Comparison of ENCODE assay signal across 34 cellular contexts in genomic region chr11:89201138-89201537, GRCh38. TPM values are rescaled to one million over a fixed set of nuclear protein-coding genes. Genes with fewer than 3 reads are reported as not detected.
"Had no signal": no experiment of that assay in that cellular context is flagged by ENCODE, and none has a peak within 500 bp of the region (broad histone marks: within the 10 kb centered on the region; RNA-seq: fewer than 3 reads in every experiment).

No MANE protein-coding gene starts in this region.

- H3K4me3 ChIP-seq: neural progenitor cell, ovary, psoas muscle, skin epidermis, smooth muscle cell, spleen, suprapubic skin, testis, tibial artery, transverse colon, upper lobe of right lung, uterus had no signal

- H3K4me2 ChIP-seq: neural progenitor cell, smooth muscle cell had no signal

- H3K9me3 ChIP-seq: ovary, psoas muscle, suprapubic skin, testis, tibial artery, transverse colon, upper lobe of right lung, uterus had no signal

- DNase-seq: naive thymus-derived CD8-positive, alpha-beta T cell; nephron progenitor cell; occipital lobe; ovary; posterior cingulate gyrus; psoas muscle; right cardiac atrium; spleen; stimulated activated CD4-positive, alpha-beta T cell treated with anti-CD3 and anti-CD28 coated beads, Interleukin-12 subunit alpha, Interleukin-12 subunit beta, amount 100 ng/mL, for 4 hours; stimulated activated CD4-positive, alpha-beta T cell treated with anti-CD3 and anti-CD28 coated beads, Interleukin-1b, Interleukin-23, amount 100 ng/mL, for 48 hours; stimulated activated CD4-positive, alpha-beta T cell treated with anti-CD3 and anti-CD28 coated beads, Interleukin-4, amount 100 ng/mL, for 1 hour; stimulated activated CD4-positive, alpha-beta T cell treated with anti-CD3 and anti-CD28 coated beads, Interleukin-4, amount 100 ng/mL, for 4 hours; stimulated activated CD8-positive, alpha-beta memory T cell treated with anti-CD3 and anti-CD28 coated beads, Interleukin-4, amount 100 ng/mL, for 48 hours; stimulated activated naive CD4-positive, alpha-beta T cell; stimulated activated naive CD8-positive, alpha-beta T cell treated with anti-CD3 and anti-CD28 coated beads, Interleukin-15, amount 100 ng/mL, for 72 hours; stimulated activated naive CD8-positive, alpha-beta T cell treated with anti-CD3 and anti-CD28 coated beads, Interleukin-15, Interleukin-2, amounts not matched to agents 100 U/mL and 50 U/mL, for 24 hours; substantia nigra; testis; tibial artery; transverse colon; upper lobe of right lung; uterus had no signal

- ATAC-seq: naive thymus-derived CD8-positive, alpha-beta T cell; natural killer cell treated with Interleukin-12 subunit alpha and Interleukin-12 subunit beta and Interleukin-15 and Interleukin-18, amount 100 ng/mL, for 72 hours; psoas muscle; right cardiac atrium; sciatic nerve; stimulated activated memory B cell treated with anti-CD40 and anti-IgM and Interleukin-4, amounts not matched to agents 10 μg/mL and 1 μg/mL and 100 μg/mL, for 72 hours; stimulated activated naive CD8-positive, alpha-beta T cell treated with anti-CD3 and anti-CD28 coated beads, Interleukin-15, amount 100 ng/mL, for 72 hours; stimulated activated naive CD8-positive, alpha-beta T cell treated with anti-CD3 and anti-CD28 coated beads, Interleukin-15, Interleukin-2, amounts not matched to agents 100 U/mL and 50 U/mL, for 24 hours; upper lobe of right lung had no signal

- H3K27me3 ChIP-seq: neural progenitor cell, ovary, spleen, suprapubic skin, testis, tibial artery, transverse colon, upper lobe of right lung, uterus had no signal

- H3K4me1 ChIP-seq: neural progenitor cell, parathyroid adenoma, psoas muscle, spleen, suprapubic skin, testis, transverse colon, upper lobe of right lung, uterus had no signal

- H3K79me2 ChIP-seq: parathyroid adenoma had no signal

- H3K9ac ChIP-seq: neural progenitor cell, parathyroid adenoma had no signal

- H3K36me3 ChIP-seq: neural progenitor cell, ovary, spleen, suprapubic skin, tibial artery, transverse colon, upper lobe of right lung, uterus had no signal

- H3K27ac ChIP-seq: neural progenitor cell, ovary, parathyroid adenoma, psoas muscle, skin epidermis, spleen, suprapubic skin, testis, tibial artery, transverse colon, upper lobe of right lung, uterus had no signal

- H2AFZ ChIP-seq: neural progenitor cell, parathyroid adenoma had no signal

RNA-seq across cellular contexts. Expression of gene TYR, which starts 23.5 kb away (rescaled TPM):
- total RNA-seq: naive thymus-derived CD8-positive, alpha-beta T cell; natural killer cell treated with Interleukin-12 subunit alpha and Interleukin-12 subunit beta and Interleukin-15 and Interleukin-18, amount 100 ng/mL, for 72 hours; occipital lobe; osteoblast; ovary; progenitor cell of endocrine pancreas; psoas muscle; renal cortical epithelial cell; right cardiac atrium; sciatic nerve; smooth muscle cell; spleen; transverse colon; upper lobe of right lung; urinary bladder; uterus had no signal
- polyA plus RNA-seq: naive thymus-derived CD8-positive, alpha-beta T cell; ovary; psoas muscle; right cardiac atrium; smooth muscle cell; spleen; urinary bladder had no signal
